Comparison of ENCODE assay signal across 8 cellular contexts in genomic region chr19:38319421-38320258, GRCh38. TPM values are rescaled to one million over a fixed set of nuclear protein-coding genes. Genes with fewer than 3 reads are reported as not detected.
DNase-seq lines count a peak whose midpoint lies in the region; ATAC-seq and TF ChIP-seq lines count a peak whose summit lies in the region.

KCNK6 (plus strand) TSS chr19:38319845; CDS start chr19:38319951, 106 bp downstream.

- H3K27ac ChIP-seq in GM23248 = peak within 1 kb of the TSS; percentile 76
- no peak within 1 kb of the TSS for H3K27ac ChIP-seq in SK-N-SH (ENCODE audit: low read depth in 2 of 2, low read length in 1 of 2)
- H3K27ac ChIP-seq in iPS-18a (ENCODE audit: low read length) = no peak within 1 kb of the TSS
- H3K27ac ChIP-seq in skeletal muscle tissue (ENCODE audit: low read depth, low read length) = no peak within 1 kb of the TSS

- H3K4me1 ChIP-seq in GM23248 (ENCODE audit: insufficient read depth) = peaks cover 16% of the 10 kb centered on the region
- peaks cover 0 to 24% of the 10 kb centered on the region in 2 experiments; a peak in 1 of 4 replicates for H3K4me1 ChIP-seq in SK-N-SH (ENCODE audit: control insufficient read depth in 1 of 2, insufficient read depth in 2 of 2, low read depth in 1 of 2, low read length in 1 of 2)
- H3K4me1 ChIP-seq in iPS-18a (ENCODE audit: control insufficient read depth, low read depth, low read length) = peaks cover 3% of the 10 kb centered on the region
- peaks cover 18 to 28% (median 24%) of the 10 kb centered on the region in 3 donors for H3K4me1 ChIP-seq in skeletal muscle tissue (ENCODE audit: control insufficient read depth in 3 of 3, insufficient read depth in 3 of 3, low read length in 3 of 3)

- H4K20me1 ChIP-seq in GM23248 (ENCODE audit: insufficient read depth) = peaks cover 4% of the 10 kb centered on the region; the same call in 1 of the 2 replicates
- H4K20me1 ChIP-seq in SK-N-SH (ENCODE audit: insufficient read depth) = no peaks in the 10 kb centered on the region

- CTCF ChIA-PET in SK-N-SH (lab: Yijun Ruan, JAX) = interaction anchor here (1.0 to 3.9 kb wide), 7 partner anchors 15 to 613 kb away, joined by 3 to 20 read pairs (median 8); partner anchors contain the start of gene CATSPERG

- POLR2A ChIA-PET in SK-N-SH (lab: Yijun Ruan, JAX) = no interaction called here

- H2AFZ ChIP-seq in GM23248 (peak within 1 kb of the TSS; percentile 88), SK-N-SH (ENCODE audit: low read depth) (peak within 1 kb of the TSS; percentile 89)

- TF ChIP-seq EP300 in SK-N-SH (IDR thresholded peaks at IDR 0.05; ENCODE audit: borderline replicate concordance in 1 of 2, low read depth in 1 of 2, low read length in 1 of 2) = no peak

- peak within 1 kb of the TSS; percentile 91 for H3K4me3 ChIP-seq in GM23248
- H3K4me3 ChIP-seq in SK-N-SH (ENCODE audit: low read depth in 2 of 2, low read length in 1 of 2) = peak within 1 kb of the TSS; percentile 47 to 64
- peak within 1 kb of the TSS; percentile 52 for H3K4me3 ChIP-seq in astrocyte of the cerebellum (ENCODE audit: low read depth, low read length)
- H3K4me3 ChIP-seq in iPS-18a (ENCODE audit: low read length) = peak within 1 kb of the TSS; percentile 63
- H3K4me3 ChIP-seq in skeletal muscle tissue (ENCODE audit: low read length in 3 of 3) = peak within 1 kb of the TSS; percentile 65 to 72 (median 71)

- DNase-seq in GM23248 (peak; percentile 71), SK-N-SH (peak; percentile 72), astrocyte of the cerebellum (ENCODE audit: low read depth) (no peak), NCI-H187 treated with DMSO at 0.1 percent for 48 hours (lab: John Stamatoyannopoulos, UW) (no peak)

- H3K9me3 ChIP-seq in GM23248 (ENCODE audit: low read depth) (no peaks in the 10 kb centered on the region), SK-N-SH (no peaks in the 10 kb centered on the region), iPS-18a (ENCODE audit: control insufficient read depth, low read depth, low read length) (no peaks in the 10 kb centered on the region), skeletal muscle tissue (ENCODE audit: control insufficient read depth in 3 of 3, low read length in 3 of 3) (no peaks in the 10 kb centered on the region)

- H3K9me2 ChIP-seq in GM23248 (ENCODE audit: insufficient read depth) (no peaks in the 10 kb centered on the region), SK-N-SH (no peaks in the 10 kb centered on the region)

- peak within 1 kb of the TSS; percentile 93 for H3K4me2 ChIP-seq in GM23248 (ENCODE audit: unreplicated experiment)
- H3K4me2 ChIP-seq in SK-N-SH = peak within 1 kb of the TSS; percentile 92

- peaks cover 54% of the 10 kb centered on the region for H3K79me2 ChIP-seq in GM23248 (ENCODE audit: insufficient read depth)
- H3K79me2 ChIP-seq in SK-N-SH (ENCODE audit: insufficient read depth) = peaks cover 8% of the 10 kb centered on the region

- in situ Hi-C loops in GM23248 (cut with MboI) (no loop called here), astrocyte of the cerebellum (cut with HindIII; ENCODE audit: low sequenced_read_pairs) (loop anchor here (5.0 kb wide), 1 partner anchor 67 kb away; no protein-coding TSS in a partner anchor)

- WGBS in GM23248 (ENCODE audit: low coverage in 1 of 2, low lambda C conversion rate in 2 of 2, missing lambda C conversion rate in 2 of 2), 2 experiments = 1 to 2% methylated on average over 63 to 75 of the region's 76 CpGs
- WGBS in SK-N-SH (ENCODE audit: low lambda C conversion rate) = 32% methylated on average over 17 of the region's 76 CpGs

- H3K9ac ChIP-seq in GM23248 (peak within 1 kb of the TSS; percentile 89), SK-N-SH (peak within 1 kb of the TSS; percentile 39), iPS-18a (ENCODE audit: low read length) (no peak within 1 kb of the TSS), skeletal muscle tissue (ENCODE audit: low read depth in 1 of 3, low read length in 3 of 3) (peak within 1 kb of the TSS; percentile 51 to 72 (median 64))

- H3F3A ChIP-seq in GM23248 (ENCODE audit: insufficient read depth) (peaks cover 8% of the 10 kb centered on the region; the same call in 1 of the 2 replicates), SK-N-SH (replicated peaks; ENCODE audit: insufficient read depth) (no peaks in the 10 kb centered on the region)

- no peak for TF ChIP-seq CTCF in SK-N-SH (IDR thresholded peaks at IDR 0.05)
- TF ChIP-seq CTCF in astrocyte of the cerebellum (IDR thresholded peaks at IDR 0.05; ENCODE audit: low read depth, low read length, missing control alignments) = no peak

- no peaks in the 10 kb centered on the region for H3K27me3 ChIP-seq in GM23248 (replicated peaks; ENCODE audit: insufficient read depth)
- 0 out of 2 replicates have a peak, but pooled peaks cover 15% of the 10 kb centered on the region for H3K27me3 ChIP-seq in SK-N-SH (ENCODE audit: insufficient read depth)
- peaks cover 49% of the 10 kb centered on the region for H3K27me3 ChIP-seq in iPS-18a (ENCODE audit: control insufficient read depth, insufficient read depth, low read length)
- peaks cover 0 to 23% (median 18%) of the 10 kb centered on the region in 3 donors for H3K27me3 ChIP-seq in skeletal muscle tissue (ENCODE audit: control insufficient read depth in 3 of 3, insufficient read depth in 3 of 3, low read length in 3 of 3)

- H3K36me3 ChIP-seq in GM23248 (ENCODE audit: low read depth) (no peaks in the 10 kb centered on the region), SK-N-SH (replicated peaks in 1 of 2; ENCODE audit: control insufficient read depth in 1 of 2, insufficient read depth in 2 of 2, low read length in 1 of 2) (no peaks in the 10 kb centered on the region), iPS-18a (ENCODE audit: control insufficient read depth, low read depth, low read length) (no peaks in the 10 kb centered on the region), skeletal muscle tissue (ENCODE audit: control insufficient read depth in 3 of 3, insufficient read depth in 3 of 3, low read length in 3 of 3) (no peaks in the 10 kb centered on the region)

- no peak for TF ChIP-seq RAD21 in SK-N-SH (IDR thresholded peaks at IDR 0.05; ENCODE audit: low read length)

- ATAC-seq in GM19328 (IDR thresholded peaks at IDR 0.05; ENCODE audit: unreplicated experiment) (no peak), GM18511 (IDR thresholded peaks at IDR 0.05; ENCODE audit: unreplicated experiment) (no peak)

TF ChIP-seq in SK-N-SH, 30 proteins besides CTCF, POLR2A, EP300 and RAD21 (continues in another document):
- TF ChIP-seq POLR2AphosphoS5 (IDR thresholded peaks at IDR 0.05; ENCODE audit: low read depth, low read length) = no peak
- TF ChIP-seq NFIC (IDR thresholded peaks at IDR 0.05; ENCODE audit: borderline replicate concordance) = no peak
- TF ChIP-seq FOSL2 (IDR thresholded peaks at IDR 0.05; ENCODE audit: borderline replicate concordance, low read depth) = no peak
- no peak for TF ChIP-seq USF1 (IDR thresholded peaks at IDR 0.05; ENCODE audit: borderline replicate concordance, low read depth)
- TF ChIP-seq EZH2phosphoT487 (IDR thresholded peaks at IDR 0.05; ENCODE audit: borderline replicate concordance, low read depth) = no peak
- TF ChIP-seq MXI1 (IDR thresholded peaks at IDR 0.05; ENCODE audit: low read depth, low read length) = no peak
- no peak for TF ChIP-seq MEF2A (IDR thresholded peaks at IDR 0.05; ENCODE audit: borderline replicate concordance, low read depth)
- TF ChIP-seq RCOR1 (IDR thresholded peaks at IDR 0.05; ENCODE audit: low read length) = no peak
- no peak for TF ChIP-seq PBX3 (IDR thresholded peaks at IDR 0.05)
- no peak for TF ChIP-seq FOXM1 (IDR thresholded peaks at IDR 0.05; ENCODE audit: low read depth)
- TF ChIP-seq JUND (IDR thresholded peaks at IDR 0.05) = no peak
- no peak for TF ChIP-seq YY1 (IDR thresholded peaks at IDR 0.05; ENCODE audit: low read depth)

RNA-seq across cellular contexts. Expression of gene KCNK6, which starts in this region (rescaled TPM):
- total RNA-seq in GM23248 (2014; rRNA removed; shearing (Covaris generic)) = 12.1 and 13.7 TPM in 2 replicates
- polyA plus RNA-seq in GM23248 (2016; fragmentation: Nextera tagmentation; extraction: Ambion mirVana) (15.5 and 16.8 TPM in 2 replicates), SK-N-SH (2012; rRNA removed) (0.26 and 0.29 TPM in 2 replicates)
- polyA plus RNA-seq in SK-N-SH (2012; cell fraction: cytosol; rRNA removed) = 0.21 and 0.27 TPM in 2 replicates
- polyA plus RNA-seq in SK-N-SH (2012; cell fraction: nucleus; rRNA removed) = 0.27 and 0.30 TPM in 2 replicates
- total RNA-seq in skeletal muscle tissue = 1.6 TPM

Comparison
In these comparisons a context has a peak if more than half of its experiments do, and no peak if none do; other contexts are left out.
1. RNA of gene KCNK6 (polyA plus RNA-seq): 15.5 to 16.8 TPM in GM23248; 0.21 to 0.30 TPM in SK-N-SH; every median in the first group is over 10 times any median in the second.
2. Peak in DNase-seq, H3K4me3 ChIP-seq, H3K9ac ChIP-seq and H3K4me2 ChIP-seq in SK-N-SH; RNA of the gene not detected or under 1 TPM.
3. Peak in every context shown above with its lines, with median percentiles within 50 percentile points of each other: H3K4me3 ChIP-seq.